ENCODE assay signal across 8 cellular contexts in the genomic region with DNA sequence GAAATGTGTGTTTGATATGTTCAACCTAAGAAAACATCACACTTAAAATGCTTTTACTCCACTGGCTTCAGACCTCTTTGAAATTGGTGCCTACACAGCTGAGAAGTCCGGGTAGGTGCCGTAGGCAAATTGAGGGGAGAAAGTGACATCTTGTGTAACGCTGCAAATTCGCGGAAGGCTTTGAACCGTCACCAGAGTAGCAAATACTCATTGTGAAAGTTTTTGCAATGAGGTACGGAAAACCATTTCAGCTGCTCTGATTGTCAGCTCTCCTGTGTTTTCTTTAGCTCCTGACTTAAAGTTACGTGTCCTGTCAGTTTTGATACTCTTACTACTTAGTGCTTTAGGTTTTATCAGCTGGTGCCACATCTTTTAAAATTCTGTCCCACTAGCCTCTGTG.
DNase-seq lines count a peak whose midpoint lies in the region; ATAC-seq and TF ChIP-seq lines count a peak whose summit lies in the region.

No MANE protein-coding gene starts in this region.

- DNase-seq in activated T-cell treated with anti-CD3 and anti-CD28 coated beads for 48 hours (ENCODE audit: low read depth): peak; percentile 24
- DNase-seq in activated T-cell treated with anti-CD3 and anti-CD28 coated beads, Interleukin-2, amount 50 U/mL, for 1 hour: no peak
- DNase-seq in activated naive CD8-positive, alpha-beta T cell treated with anti-CD3 and anti-CD28 coated beads for 36 hours: peak; percentile 24
- peak; percentile 8 to 38 (median 9) for DNase-seq in stimulated activated CD4-positive, alpha-beta T cell treated with anti-CD3 and anti-CD28 coated beads, TNF-alpha, amount 100 ng/mL, for 24 hours (ENCODE audit: low read depth in 3 of 3)
- no peak for DNase-seq in putamen (ENCODE audit: low spot score)
- no peak for DNase-seq in omental fat pad (ENCODE audit: low spot score)
- no peak for DNase-seq in D341Med (ENCODE audit: low spot score)

- no peak for TF ChIP-seq CTCF in omental fat pad (IDR thresholded peaks at IDR 0.05)

- peaks cover 37% of the 10 kb centered on the region for H3K4me1 Mint-ChIP-seq in activated naive CD8-positive, alpha-beta T cell treated with anti-CD3 and anti-CD28 coated beads for 36 hours

- H3K9me3 Mint-ChIP-seq in activated naive CD8-positive, alpha-beta T cell treated with anti-CD3 and anti-CD28 coated beads for 36 hours: peaks cover 13% of the 10 kb centered on the region

- ATAC-seq in HG03045 (IDR thresholded peaks at IDR 0.05; ENCODE audit: unreplicated experiment) (peak; percentile 95), omental fat pad (ENCODE audit: low FRiP score) (no peak)

- no peaks in the 10 kb centered on the region for H3K27me3 Mint-ChIP-seq in activated naive CD8-positive, alpha-beta T cell treated with anti-CD3 and anti-CD28 coated beads for 36 hours

- peak overlapping the region; percentile 53 for H3K27ac Mint-ChIP-seq in activated naive CD8-positive, alpha-beta T cell treated with anti-CD3 and anti-CD28 coated beads for 36 hours

- H3K4me3 Mint-ChIP-seq in activated naive CD8-positive, alpha-beta T cell treated with anti-CD3 and anti-CD28 coated beads for 36 hours: no peak overlapping the region

- peaks cover 39% of the 10 kb centered on the region for H3K36me3 Mint-ChIP-seq in activated naive CD8-positive, alpha-beta T cell treated with anti-CD3 and anti-CD28 coated beads for 36 hours

Comparison
In these comparisons a context has a peak if more than half of its experiments do, and no peak if none do; other contexts are left out.
1. DNase-seq: peak in activated T-cell treated with anti-CD3 and anti-CD28 coated beads for 48 hours (single experiment), activated naive CD8-positive, alpha-beta T cell treated with anti-CD3 and anti-CD28 coated beads for 36 hours (single experiment) and stimulated activated CD4-positive, alpha-beta T cell treated with anti-CD3 and anti-CD28 coated beads, TNF-alpha, amount 100 ng/mL, for 24 hours (3 of 3); none in activated T-cell treated with anti-CD3 and anti-CD28 coated beads, Interleukin-2, amount 50 U/mL, for 1 hour (single experiment), putamen (single experiment), omental fat pad (single experiment) and D341Med (single experiment).